20 cellular contexts compared by ENCODE assay signal in genomic region chr4:39259571-39260330, GRCh38.
A peak's percentile ranks its signal among the peaks of the same experiment; 100 is the strongest.
DNase-seq lines count a peak whose midpoint lies in the region; ATAC-seq and TF ChIP-seq lines count a peak whose summit lies in the region.
"Had no signal": no experiment of that assay in that cellular context is flagged by ENCODE, and none has a peak within 500 bp of the region (broad histone marks: within the 10 kb centered on the region; RNA-seq: fewer than 3 reads in every experiment).

No MANE protein-coding gene starts in this region.

- no peaks in the 10 kb centered on the region for H3K9me3 Mint-ChIP-seq in CD8-positive, alpha-beta T cell
- H3K9me3 Mint-ChIP-seq: activated naive CD4-positive, alpha-beta T cell treated with anti-CD3 and anti-CD28 coated beads for 36 hours; CD8-positive, alpha-beta memory T cell had no signal

- H3K27ac ChIP-seq in left lung = no peak overlapping the region
- no peak overlapping the region for H3K27ac ChIP-seq in CD8-positive, alpha-beta T cell (ENCODE audit: low read depth, low read length)
- H3K27ac ChIP-seq: A549, hepatocyte, stomach, upper lobe of right lung had no signal

- H3K4me3 ChIP-seq in choroid plexus epithelial cell (ENCODE audit: low read depth, low read length) (no peak overlapping the region), left lung (no peak overlapping the region)
- no peak overlapping the region for H3K4me3 ChIP-seq in CD8-positive, alpha-beta T cell (ENCODE audit: low read depth, low read length)
- H3K4me3 ChIP-seq: A549, hepatocyte, stomach, upper lobe of right lung had no signal

- no peaks in the 10 kb centered on the region for H3K27me3 ChIP-seq in left lung
- H3K27me3 ChIP-seq in CD8-positive, alpha-beta T cell (ENCODE audit: insufficient read depth, low read length) = no peaks in the 10 kb centered on the region
- H3K27me3 ChIP-seq: hepatocyte, stomach, upper lobe of right lung had no signal

- intact Hi-C loops in left lung (cut with DNase I) = no loop called here
- intact Hi-C loops in CD8-positive, alpha-beta T cell (cut with DNase I, micrococcal nuclease) = loop anchor here in 1 of 2 experiments (5.0 kb wide), 1 partner anchor 37 kb away; no protein-coding TSS in a partner anchor

- H3K36me3 ChIP-seq in left lung = peaks cover 0 to 26% of the 10 kb centered on the region in 2 donors
- H3K36me3 ChIP-seq in CD8-positive, alpha-beta T cell (ENCODE audit: insufficient read depth, low read length) = peaks cover 3% of the 10 kb centered on the region

- in situ Hi-C loops in ACHN (cut with HindIII; ENCODE audit: low pct_ligation_motif_present, low pct_unique_long_range_greater_than_20kb, low sequenced_read_pairs) = no loop called here

- TF ChIP-seq CTCF in choroid plexus epithelial cell (conservative IDR thresholded peaks at IDR 0.05; ENCODE audit: low read depth, low read length) = no peak
- no peak for TF ChIP-seq CTCF in left lung (IDR thresholded peaks at IDR 0.05)
- no peak for TF ChIP-seq CTCF in CD8-positive, alpha-beta T cell (IDR thresholded peaks at IDR 0.05)

- H3K9me3 ChIP-seq in left lung = no peaks in the 10 kb centered on the region
- no peaks in the 10 kb centered on the region for H3K9me3 ChIP-seq in CD8-positive, alpha-beta T cell (ENCODE audit: low read length)
- H3K9me3 ChIP-seq: A549, stomach, upper lobe of right lung had no signal

- no peak overlapping the region for H3K27ac Mint-ChIP-seq in CD8-positive, alpha-beta T cell
- H3K27ac Mint-ChIP-seq: activated naive CD4-positive, alpha-beta T cell treated with anti-CD3 and anti-CD28 coated beads for 36 hours; CD8-positive, alpha-beta memory T cell had no signal

- DNase-seq in AG08396 (ENCODE audit: low spot score) = peak; percentile 15
- DNase-seq in HT1080 (ENCODE audit: low read depth) = peak; percentile 16
- peak; percentile 81 for DNase-seq in choroid plexus epithelial cell (ENCODE audit: low read depth)
- no peak for DNase-seq in left lung
- no peak for DNase-seq in ACHN
- no peak for DNase-seq in CD8-positive, alpha-beta T cell
- DNase-seq: activated CD4-positive, alpha-beta T cell treated with anti-CD3 and anti-CD28 coated beads for 4 hours; activated naive CD4-positive, alpha-beta T cell treated with anti-CD3 and anti-CD28 coated beads for 36 hours; activated T-cell treated with anti-CD3 and anti-CD28 coated beads for 4 hours; CD8-positive, alpha-beta memory T cell; DND-41; NCI-H2081 treated with DMSO at 0.1 percent for 48 hours; NCI-H748 treated with DMSO at 0.1 percent for 48 hours; right cardiac atrium; stomach; upper lobe of right lung had no signal

- ATAC-seq in left lung (peak; percentile 71), SK-N-SH treated with all-trans-retinoic acid at 6 μM for 48 hours (no peak), GM21576 (IDR thresholded peaks at IDR 0.05; ENCODE audit: unreplicated experiment) (no peak)
- no peak for ATAC-seq in CD8-positive, alpha-beta T cell
- ATAC-seq: A549, right cardiac atrium, upper lobe of right lung had no signal

- H3K4me1 Mint-ChIP-seq in CD8-positive, alpha-beta T cell (ENCODE audit: low read depth) = no peaks in the 10 kb centered on the region
- H3K4me1 Mint-ChIP-seq: CD8-positive, alpha-beta memory T cell had no signal

- peaks cover 44% of the 10 kb centered on the region for H3K36me3 Mint-ChIP-seq in CD8-positive, alpha-beta T cell

- POLR2A ChIA-PET in CD8-positive, alpha-beta T cell (lab: Charles Lee) = no interaction called here

- no peaks in the 10 kb centered on the region for H3K4me1 ChIP-seq in left lung
- H3K4me1 ChIP-seq in CD8-positive, alpha-beta T cell (ENCODE audit: insufficient read depth, low read length) = no peaks in the 10 kb centered on the region
- H3K4me1 ChIP-seq: stomach, upper lobe of right lung had no signal

- H3K27me3 Mint-ChIP-seq in CD8-positive, alpha-beta T cell (ENCODE audit: low read depth) = no peaks in the 10 kb centered on the region
- H3K27me3 Mint-ChIP-seq: CD8-positive, alpha-beta memory T cell had no signal

- H3K4me3 Mint-ChIP-seq in CD8-positive, alpha-beta T cell = no peak overlapping the region
- H3K4me3 Mint-ChIP-seq: activated naive CD4-positive, alpha-beta T cell treated with anti-CD3 and anti-CD28 coated beads for 36 hours; CD8-positive, alpha-beta memory T cell had no signal

- CTCF ChIA-PET in CD8-positive, alpha-beta T cell (lab: Charles Lee) = no interaction called here

TF ChIP-seq in SK-N-SH treated with all-trans-retinoic acid at 6 μM for 48 hours, 23 proteins besides CTCF, POLR2A, EP300 and RAD21 (continues in another document):
- TF ChIP-seq CREB5 (CRISPR knock-in tag; IDR thresholded peaks at IDR 0.05; ENCODE audit: low read depth) = no peak
- no peak for TF ChIP-seq ZC3H10 (CRISPR knock-in tag; IDR thresholded peaks at IDR 0.05)
- no peak for TF ChIP-seq BACH2 (CRISPR knock-in tag; IDR thresholded peaks at IDR 0.05; ENCODE audit: borderline replicate concordance)
- TF ChIP-seq CSDC2 (CRISPR knock-in tag; IDR thresholded peaks at IDR 0.05) = no peak
- TF ChIP-seq TCF4 (CRISPR knock-in tag; IDR thresholded peaks at IDR 0.05; ENCODE audit: borderline replicate concordance) = no peak
- no peak for TF ChIP-seq ZFP3 (CRISPR knock-in tag; IDR thresholded peaks at IDR 0.05)
- TF ChIP-seq POU6F1 (CRISPR knock-in tag; IDR thresholded peaks at IDR 0.05; ENCODE audit: borderline replicate concordance, low read depth) = no peak
- no peak for TF ChIP-seq ZNF70 (CRISPR knock-in tag; IDR thresholded peaks at IDR 0.05)
- no peak for TF ChIP-seq ARNTL (CRISPR knock-in tag; IDR thresholded peaks at IDR 0.05; ENCODE audit: borderline replicate concordance, low read depth)
- no peak for TF ChIP-seq TOX (CRISPR knock-in tag; IDR thresholded peaks at IDR 0.05; ENCODE audit: borderline replicate concordance)
- TF ChIP-seq ZNF8 (CRISPR knock-in tag; IDR thresholded peaks at IDR 0.05) = no peak
- no peak for TF ChIP-seq SNAI2 (CRISPR knock-in tag; IDR thresholded peaks at IDR 0.05)
- TF ChIP-seq ESRRG (CRISPR knock-in tag; IDR thresholded peaks at IDR 0.05) = no peak
- TF ChIP-seq PATZ1 (CRISPR knock-in tag; IDR thresholded peaks at IDR 0.05; ENCODE audit: borderline replicate concordance) = no peak
- TF ChIP-seq RARB (CRISPR knock-in tag; IDR thresholded peaks at IDR 0.05) = no peak
- no peak for TF ChIP-seq OSR1 (CRISPR knock-in tag; IDR thresholded peaks at IDR 0.05)
- no peak for TF ChIP-seq ISL1 (CRISPR knock-in tag; IDR thresholded peaks at IDR 0.05)

Comparison
In these comparisons a context has a peak if more than half of its experiments do, and no peak if none do; other contexts are left out.
1. DNase-seq: peak in AG08396 (single experiment), HT1080 (single experiment) and choroid plexus epithelial cell (single experiment); none in left lung (0 of 2), ACHN (single experiment) and CD8-positive, alpha-beta T cell (0 of 7).